In genomic region chr1:87973901-87974300, GRCh38 we compare ENCODE assay signal across 19 cellular contexts.
A peak's percentile ranks its signal among the peaks of the same experiment; 100 is the strongest.
DNase-seq lines count a peak whose midpoint lies in the region; ATAC-seq and TF ChIP-seq lines count a peak whose summit lies in the region.
"Had no signal": no experiment of that assay in that cellular context is flagged by ENCODE, and none has a peak within 500 bp of the region (broad histone marks: within the 10 kb centered on the region; RNA-seq: fewer than 3 reads in every experiment).

No MANE protein-coding gene starts in this region.

- H3K9me3 ChIP-seq in SK-N-SH (no peaks in the 10 kb centered on the region), hepatocyte (ENCODE audit: low read depth) (no peaks in the 10 kb centered on the region)
- H3K9me3 ChIP-seq: A549, BLaER1 had no signal

- H3K4me1 ChIP-seq in SK-N-SH (ENCODE audit: control insufficient read depth in 1 of 2, insufficient read depth in 2 of 2, low read depth in 1 of 2, low read length in 1 of 2) (peaks cover 0 to 3% of the 10 kb centered on the region in 2 experiments; a peak in 1 of 4 replicates), hepatocyte (ENCODE audit: insufficient read depth) (peaks cover 3% of the 10 kb centered on the region)
- H3K4me1 ChIP-seq: A549, BLaER1 had no signal

- no peaks in the 10 kb centered on the region for H3K9me2 ChIP-seq in SK-N-SH
- no peaks in the 10 kb centered on the region for H3K9me2 ChIP-seq in hepatocyte (replicated peaks; ENCODE audit: insufficient read depth)

- H3K27ac ChIP-seq in SK-N-SH (ENCODE audit: low read depth in 2 of 2, low read length in 1 of 2) (no peak overlapping the region), hepatocyte (peak overlapping the region; percentile 3), dorsolateral prefrontal cortex (no peak overlapping the region)
- H3K27ac ChIP-seq: 22Rv1, A549, BLaER1, HL-60 had no signal

- H3K9ac ChIP-seq in SK-N-SH, result no peak overlapping the region
- H3K9ac ChIP-seq: BLaER1 had no signal

- H3K27me3 ChIP-seq in SK-N-SH (ENCODE audit: insufficient read depth) (no peaks in the 10 kb centered on the region), hepatocyte (no peaks in the 10 kb centered on the region), dorsolateral prefrontal cortex (peaks cover 0 to 3% (median 0%) of the 10 kb centered on the region in 45 donors)
- H3K27me3 ChIP-seq: BLaER1 had no signal

- H3K4me2 ChIP-seq in SK-N-SH, result no peak overlapping the region
- H3K4me2 ChIP-seq in hepatocyte, result no peak overlapping the region
- H3K4me2 ChIP-seq: A549, BLaER1 had no signal

- no peak for TF ChIP-seq EP300 in SK-N-SH (IDR thresholded peaks at IDR 0.05; ENCODE audit: borderline replicate concordance in 1 of 2, low read depth in 1 of 2, low read length in 1 of 2)

- TF ChIP-seq CTCF in SK-N-SH (IDR thresholded peaks at IDR 0.05), result no peak
- TF ChIP-seq CTCF in hepatocyte (IDR thresholded peaks at IDR 0.05; ENCODE audit: poor library complexity), result no peak
- no peak for TF ChIP-seq CTCF in nephron (IDR thresholded peaks at IDR 0.05; ENCODE audit: unreplicated experiment in 3 of 3)
- TF ChIP-seq CTCF in dorsolateral prefrontal cortex (IDR thresholded peaks at IDR 0.05 in 54 of 56, conservative IDR thresholded peaks at IDR 0.05 in 2 of 56; ENCODE audit: low read depth in 1 of 56, partially characterized antibody in 56 of 56), result no peak

- H2AFZ ChIP-seq in SK-N-SH (ENCODE audit: low read depth) (peak overlapping the region; percentile 46; the same call in 1 of the 2 replicates), hepatocyte (no peak overlapping the region)

- H3K27ac Mint-ChIP-seq in nephron, result peak overlapping the region; percentile 49 to 89 (median 59)
- H3K27ac Mint-ChIP-seq: CD14-positive monocyte; CD4-positive, alpha-beta memory T cell had no signal

- CTCF ChIA-PET in SK-N-SH (lab: Yijun Ruan, JAX), result no interaction called here

- H3K27me3 Mint-ChIP-seq in nephron (ENCODE audit: low read depth), result no peaks in the 10 kb centered on the region

- ATAC-seq in SK-N-SH treated with all-trans-retinoic acid at 6 μM for 48 hours, result no peak
- no peak for ATAC-seq in GM19328 (IDR thresholded peaks at IDR 0.05; ENCODE audit: unreplicated experiment)
- ATAC-seq: A549 had no signal

- no peaks in the 10 kb centered on the region for H3K9me3 Mint-ChIP-seq in nephron
- H3K9me3 Mint-ChIP-seq: CD14-positive monocyte; CD4-positive, alpha-beta memory T cell had no signal

- peaks cover 1% of the 10 kb centered on the region for H3F3A ChIP-seq in SK-N-SH (replicated peaks; ENCODE audit: insufficient read depth)

- no peak for TF ChIP-seq RAD21 in SK-N-SH (IDR thresholded peaks at IDR 0.05; ENCODE audit: low read length)

- H3K4me3 Mint-ChIP-seq in nephron, result no peak overlapping the region
- H3K4me3 Mint-ChIP-seq: CD14-positive monocyte; CD4-positive, alpha-beta memory T cell had no signal

- 82% methylated on average over 3 of the region's 3 CpGs for WGBS in SK-N-SH (ENCODE audit: low lambda C conversion rate)
- WGBS in hepatocyte (ENCODE audit: low lambda C conversion rate, missing lambda C conversion rate), result 44% methylated on average over 3 of the region's 3 CpGs

- H4K20me1 ChIP-seq in SK-N-SH (ENCODE audit: insufficient read depth), result no peaks in the 10 kb centered on the region
- H4K20me1 ChIP-seq in hepatocyte (ENCODE audit: insufficient read depth, poor library complexity, severe bottlenecking), result no peaks in the 10 kb centered on the region
- H4K20me1 ChIP-seq: BLaER1 had no signal

- intact Hi-C loops in dorsolateral prefrontal cortex (cut with DNase I), result no loop called here

- DNase-seq in SK-N-SH (no peak), hepatocyte (ENCODE audit: low spot score) (no peak), anterior cingulate cortex (lab: John Stamatoyannopoulos, UW) (no peak), dorsolateral prefrontal cortex (no peak)
- no peak for DNase-seq in activated effector memory CD4-positive, alpha-beta T cell treated with Interleukin-2 at 50 U/mL for 16 hours
- DNase-seq: CD4-positive, alpha-beta memory T cell; DMS153; DMS79; GDM1; GOT3; HCEC 1CT had no signal

- H3K4me1 Mint-ChIP-seq in nephron, result peaks cover 24% of the 10 kb centered on the region
- H3K4me1 Mint-ChIP-seq: CD14-positive monocyte; CD4-positive, alpha-beta memory T cell had no signal

- POLR2A ChIA-PET in SK-N-SH (lab: Yijun Ruan, JAX), result no interaction called here

- no peaks in the 10 kb centered on the region for H3K36me3 Mint-ChIP-seq in nephron (ENCODE audit: low read depth)
- H3K36me3 Mint-ChIP-seq: CD14-positive monocyte; CD4-positive, alpha-beta memory T cell had no signal

- H3K36me3 ChIP-seq in SK-N-SH (replicated peaks in 1 of 2; ENCODE audit: control insufficient read depth in 1 of 2, insufficient read depth in 2 of 2, low read length in 1 of 2), result no peaks in the 10 kb centered on the region
- H3K36me3 ChIP-seq in hepatocyte (replicated peaks; ENCODE audit: insufficient read depth, low read depth), result no peaks in the 10 kb centered on the region
- H3K36me3 ChIP-seq: BLaER1 had no signal

- H3K79me2 ChIP-seq in SK-N-SH (ENCODE audit: insufficient read depth) (no peaks in the 10 kb centered on the region), hepatocyte (no peaks in the 10 kb centered on the region)

- no peak overlapping the region for H3K4me3 ChIP-seq in SK-N-SH (ENCODE audit: low read depth in 2 of 2, low read length in 1 of 2)
- no peak overlapping the region for H3K4me3 ChIP-seq in hepatocyte
- H3K4me3 ChIP-seq in dorsolateral prefrontal cortex, result no peak overlapping the region
- H3K4me3 ChIP-seq: A549, BLaER1 had no signal

TF ChIP-seq in SK-N-SH, 30 proteins besides CTCF, POLR2A, EP300 and RAD21:
- TF ChIP-seq RXRA (IDR thresholded peaks at IDR 0.05; ENCODE audit: borderline replicate concordance, low read depth) (no peak), MAX (IDR thresholded peaks at IDR 0.05; ENCODE audit: low read depth) (no peak), USF1 (IDR thresholded peaks at IDR 0.05; ENCODE audit: borderline replicate concordance, low read depth) (no peak)

TF ChIP-seq in SK-N-SH treated with all-trans-retinoic acid at 6 μM for 48 hours, 23 proteins besides CTCF, POLR2A, EP300 and RAD21 (continues in another document):
- TF ChIP-seq BACH2 (CRISPR knock-in tag; IDR thresholded peaks at IDR 0.05; ENCODE audit: borderline replicate concordance) (no peak), ESRRG (CRISPR knock-in tag; IDR thresholded peaks at IDR 0.05) (no peak), CREB5 (CRISPR knock-in tag; IDR thresholded peaks at IDR 0.05; ENCODE audit: low read depth) (no peak), SNAI2 (CRISPR knock-in tag; IDR thresholded peaks at IDR 0.05) (no peak), ARNTL (CRISPR knock-in tag; IDR thresholded peaks at IDR 0.05; ENCODE audit: borderline replicate concordance, low read depth) (no peak), RARB (CRISPR knock-in tag; IDR thresholded peaks at IDR 0.05) (no peak), CSRNP3 (CRISPR knock-in tag; IDR thresholded peaks at IDR 0.05) (no peak), TSHZ2 (CRISPR knock-in tag; IDR thresholded peaks at IDR 0.05) (no peak)
